In the genomic region with DNA sequence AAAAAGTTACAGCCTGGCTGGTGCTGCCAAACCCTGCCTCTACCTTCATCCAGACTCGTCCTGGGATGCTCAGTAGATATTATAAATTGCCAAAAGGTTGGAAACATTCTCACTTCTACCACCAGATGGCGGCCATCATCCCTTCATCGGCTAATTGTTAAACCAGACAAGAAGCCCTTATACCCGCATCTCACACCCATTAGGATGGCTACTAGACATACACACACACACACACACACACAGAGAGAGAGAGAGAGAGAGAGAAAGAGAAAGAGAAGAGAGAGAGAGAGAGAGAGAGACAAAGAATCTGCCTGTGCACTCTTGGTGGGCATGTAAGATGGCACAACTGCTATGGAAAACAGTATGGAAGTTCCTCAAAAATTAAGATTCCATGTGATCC, we compare ENCODE assay signal across 8 cellular contexts. TPM values are rescaled to one million over a fixed set of nuclear protein-coding genes. Genes with fewer than 3 reads are reported as not detected.
DNase-seq lines count a peak whose midpoint lies in the region; ATAC-seq and TF ChIP-seq lines count a peak whose summit lies in the region.

No MANE protein-coding gene starts in this region.

- TF ChIP-seq CTCF in NB4 (IDR thresholded peaks at IDR 0.05; ENCODE audit: low read depth, low read length) (peak; percentile 37), adrenal gland (IDR thresholded peaks at IDR 0.05) (peak; percentile 56 to 80 (median 72))

- H3K4me3 ChIP-seq in NB4 (ENCODE audit: low read depth, low read length), result no peak overlapping the region
- no peak overlapping the region for H3K4me3 ChIP-seq in adrenal gland

- WGBS in adrenal gland, 4 donors, result 0 to 2% (median 0%) methylated on average over 4 of the region's 4 CpGs

- no peak overlapping the region for H3K27ac ChIP-seq in adrenal gland

- TF ChIP-seq POLR2A in NB4 (IDR thresholded peaks at IDR 0.05; ENCODE audit: extremely low read depth, insufficient read length), result no peak
- no peak for TF ChIP-seq POLR2A in adrenal gland (IDR thresholded peaks at IDR 0.05)

- no peaks in the 10 kb centered on the region for H3K27me3 ChIP-seq in adrenal gland

- intact Hi-C loops in adrenal gland (cut with DNase I), result loop anchor here in 1 of 2 donors (10.0 kb wide), 1 partner anchor 185 kb away; the partner anchor contains the start of gene C1QBP
- intact Hi-C loops in left ventricle myocardium superior (cut with micrococcal nuclease), result no loop called here
- intact Hi-C loops in sciatic nerve (cut with DNase I), result no loop called here

- H3K36me3 ChIP-seq in adrenal gland (replicated peaks in 1 of 2), result no peaks in the 10 kb centered on the region

- ATAC-seq in left ventricle myocardium superior, result peak; percentile 77
- ATAC-seq in sciatic nerve, result peak; percentile 78
- no peak for ATAC-seq in HG02623 (IDR thresholded peaks at IDR 0.05; ENCODE audit: unreplicated experiment)
- ATAC-seq in GM21360 (IDR thresholded peaks at IDR 0.05; ENCODE audit: unreplicated experiment), result no peak

- DNase-seq in GM03348 (ENCODE audit: low spot score), result peak; percentile 89
- peak; percentile 83 for DNase-seq in NB4 (ENCODE audit: low read depth)
- peak; percentile 84 for DNase-seq in SW480 (ENCODE audit: low spot score)
- DNase-seq in adrenal gland, result peak; percentile 54 to 88 (median 58)
- no peak for DNase-seq in left ventricle myocardium superior
- no peak for DNase-seq in sciatic nerve (ENCODE audit: low spot score)

- no peaks in the 10 kb centered on the region for H3K4me1 ChIP-seq in adrenal gland (replicated peaks in 1 of 2)

- no peaks in the 10 kb centered on the region for H3K9me3 ChIP-seq in adrenal gland (replicated peaks in 1 of 3)

RNA-seq across cellular contexts. Expression of gene SCIMP, which starts 15.0 kb away (rescaled TPM):
- total RNA-seq in adrenal gland, result 10 to 100 TPM in 4 of 8 donors, 1 to 10 TPM in 4; 1.6 to 14.2 (median 11.1) TPM
- 1 to 10 TPM in 2 of 3 donors, under 1 TPM in 1; 0.94 to 4.5 (median 1.7) TPM for polyA plus RNA-seq in adrenal gland
- 1.2 TPM for total RNA-seq in left ventricle myocardium superior
- 4.9 TPM for total RNA-seq in sciatic nerve

RNA-seq across cellular contexts. Expression of gene RABEP1, which starts 32.5 kb away (rescaled TPM):
- 10 to 100 TPM; 26.7 to 53.5 (median 46.5) TPM for total RNA-seq in adrenal gland
- 10 to 100 TPM; 21.1 to 64.5 (median 34.3) TPM for polyA plus RNA-seq in adrenal gland
- total RNA-seq in left ventricle myocardium superior, result 56.0 TPM
- 49.1 TPM for total RNA-seq in sciatic nerve

RNA-seq across cellular contexts. Expression of gene ZNF594, which starts 57.9 kb away (rescaled TPM):
- total RNA-seq in adrenal gland (1 to 10 TPM in 7 of 8 donors, under 1 TPM in 1; 0.72 to 7.9 (median 5.6) TPM), left ventricle myocardium superior (7.5 TPM), sciatic nerve (16.5 TPM)
- 1 to 10 TPM; 1.1 to 4.9 (median 2.7) TPM for polyA plus RNA-seq in adrenal gland

Comparison
In these comparisons a context has a peak if more than half of its experiments do, and no peak if none do; other contexts are left out.
1. DNase-seq: peak in GM03348 (single experiment), NB4 (single experiment), SW480 (single experiment) and adrenal gland (7 of 7); none in left ventricle myocardium superior (single experiment) and sciatic nerve (single experiment).
2. ATAC-seq: peak in left ventricle myocardium superior (single experiment) and sciatic nerve (single experiment); none in HG02623 (single experiment) and GM21360 (single experiment).